ENCODE assay signal across 20 cellular contexts in the genomic region with DNA sequence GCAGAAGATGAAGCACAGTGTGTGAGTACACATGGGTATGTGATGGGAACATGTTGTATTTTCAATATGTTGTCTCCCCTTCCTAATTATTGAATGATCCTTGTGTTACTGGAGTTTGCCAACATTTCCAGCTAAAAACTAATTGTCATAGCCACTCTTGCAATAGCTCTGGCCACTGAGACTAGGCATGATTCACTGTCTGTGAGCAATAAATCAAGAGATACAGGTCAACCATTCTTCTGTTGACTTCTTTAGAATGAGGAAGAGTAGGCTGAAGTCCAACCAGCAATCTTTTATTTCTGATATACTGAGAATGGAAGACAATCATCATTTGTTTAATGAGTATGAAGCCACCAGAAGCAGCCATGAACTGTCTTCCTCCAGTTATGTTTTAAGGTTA.
DNase-seq lines count a peak whose midpoint lies in the region; ATAC-seq and TF ChIP-seq lines count a peak whose summit lies in the region.
"Had no signal": no experiment of that assay in that cellular context is flagged by ENCODE, and none has a peak within 500 bp of the region (broad histone marks: within the 10 kb centered on the region; RNA-seq: fewer than 3 reads in every experiment).

No MANE protein-coding gene starts in this region.

- H3K36me3 ChIP-seq in Karpas-422 (ENCODE audit: insufficient read depth, low read length) (no peaks in the 10 kb centered on the region), hepatocyte (replicated peaks; ENCODE audit: insufficient read depth, low read depth) (no peaks in the 10 kb centered on the region), GM23338 (ENCODE audit: insufficient read depth) (no peaks in the 10 kb centered on the region)
- H3K36me3 ChIP-seq: BLaER1 treated with 17β-estradiol and CSF1 and Interleukin-3, amounts not matched to agents 10 nM and 100 nM; HAP-1; MG63; Peyer's patch had no signal

- no peak overlapping the region for H3K9ac ChIP-seq in Karpas-422 (ENCODE audit: low read length)
- H3K9ac ChIP-seq: BLaER1 treated with 17β-estradiol and CSF1 and Interleukin-3, amounts not matched to agents 10 nM and 100 nM had no signal

- peak overlapping the region; percentile 27 for H2AFZ ChIP-seq in Karpas-422 (ENCODE audit: low read length)
- H2AFZ ChIP-seq in hepatocyte, result no peak overlapping the region
- H2AFZ ChIP-seq in GM23338, result no peak overlapping the region

- DNase-seq in Karpas-422, result no peak
- peak; percentile 62 for DNase-seq in NOMO-1 treated with dmso at 0.1 percent for 144 hours (lab: John Stamatoyannopoulos, UW; ENCODE audit: unreplicated experiment)
- peak; percentile 13 for DNase-seq in amniotic epithelial cell (ENCODE audit: low read depth)
- peak; percentile 68 for DNase-seq in renal cortical epithelial cell (ENCODE audit: low read depth)
- DNase-seq in hepatocyte (ENCODE audit: low spot score), result no peak
- DNase-seq in GM23338 (ENCODE audit: low spot score), result no peak
- DNase-seq: CD8-positive, alpha-beta memory T cell; IMR-90; MG63; NCI-H1105 treated with DMSO at 0.1 percent for 48 hours; NCI-H187; NCI-H226; NCI-H524; NCI-H82; Peyer's patch; SHP77 had no signal

- H3K4me2 ChIP-seq in Karpas-422 (ENCODE audit: low read depth, low read length, poor library complexity, severe bottlenecking) (no peak overlapping the region), hepatocyte (no peak overlapping the region), GM23338 (no peak overlapping the region)
- H3K4me2 ChIP-seq: BLaER1 treated with 17β-estradiol and CSF1 and Interleukin-3, amounts not matched to agents 10 nM and 100 nM had no signal

- H3F3A ChIP-seq in GM23338 (replicated peaks; ENCODE audit: low read depth), result no peaks in the 10 kb centered on the region

- no peaks in the 10 kb centered on the region; the same call in 1 of the 2 replicates for H3K4me1 ChIP-seq in Karpas-422 (ENCODE audit: low read length)
- no peaks in the 10 kb centered on the region for H3K4me1 ChIP-seq in hepatocyte (ENCODE audit: insufficient read depth)
- H3K4me1 ChIP-seq in GM23338 (ENCODE audit: insufficient read depth), result no peaks in the 10 kb centered on the region
- H3K4me1 ChIP-seq: HAP-1, Peyer's patch had no signal

- no peak overlapping the region for H3K27ac Mint-ChIP-seq in GM23338
- H3K27ac Mint-ChIP-seq: CD8-positive, alpha-beta memory T cell had no signal

- H3K9me2 ChIP-seq in Karpas-422 (replicated peaks; ENCODE audit: insufficient read depth, low read length) (no peaks in the 10 kb centered on the region), hepatocyte (replicated peaks; ENCODE audit: insufficient read depth) (no peaks in the 10 kb centered on the region), GM23338 (ENCODE audit: insufficient read depth) (peaks cover 4% of the 10 kb centered on the region; the same call in 1 of the 2 replicates)

- TF ChIP-seq CTCF in hepatocyte (IDR thresholded peaks at IDR 0.05; ENCODE audit: poor library complexity) (no peak), GM23338 (conservative IDR thresholded peaks at IDR 0.05; ENCODE audit: low read depth in 2 of 2) (no peak)

- H3K9me3 ChIP-seq in Karpas-422 (ENCODE audit: low read length) (no peaks in the 10 kb centered on the region), hepatocyte (ENCODE audit: low read depth) (no peaks in the 10 kb centered on the region)
- H3K9me3 ChIP-seq: HAP-1, MG63, Peyer's patch had no signal

- H3K27me3 Mint-ChIP-seq in GM23338 (ENCODE audit: insufficient read depth, low read depth, poor library complexity), result no peaks in the 10 kb centered on the region
- H3K27me3 Mint-ChIP-seq: CD8-positive, alpha-beta memory T cell had no signal

- H3K36me3 Mint-ChIP-seq in GM23338 (ENCODE audit: low read depth), result no peaks in the 10 kb centered on the region
- H3K36me3 Mint-ChIP-seq: CD8-positive, alpha-beta memory T cell had no signal

- H3K4me3 Mint-ChIP-seq in GM23338, result no peak overlapping the region
- H3K4me3 Mint-ChIP-seq: CD8-positive, alpha-beta memory T cell had no signal

- no peak overlapping the region for H3K27ac ChIP-seq in Karpas-422 (ENCODE audit: low read length)
- no peak overlapping the region for H3K27ac ChIP-seq in hepatocyte
- no peak overlapping the region for H3K27ac ChIP-seq in GM23338 (ENCODE audit: low read depth)
- H3K27ac ChIP-seq: BLaER1 treated with 17β-estradiol and CSF1 and Interleukin-3, amounts not matched to agents 10 nM and 100 nM; Peyer's patch; SK-N-MC had no signal

- no peaks in the 10 kb centered on the region for H4K20me1 ChIP-seq in Karpas-422 (ENCODE audit: insufficient read depth, low read depth, low read length)
- no peaks in the 10 kb centered on the region for H4K20me1 ChIP-seq in hepatocyte (ENCODE audit: insufficient read depth, poor library complexity, severe bottlenecking)
- H4K20me1 ChIP-seq in GM23338 (replicated peaks; ENCODE audit: insufficient read depth), result no peaks in the 10 kb centered on the region
- H4K20me1 ChIP-seq: BLaER1 treated with 17β-estradiol and CSF1 and Interleukin-3, amounts not matched to agents 10 nM and 100 nM had no signal

- H3K27me3 ChIP-seq in Karpas-422 (ENCODE audit: low read length), result no peaks in the 10 kb centered on the region
- H3K27me3 ChIP-seq in hepatocyte, result no peaks in the 10 kb centered on the region
- no peaks in the 10 kb centered on the region for H3K27me3 ChIP-seq in GM23338 (ENCODE audit: insufficient read depth)
- H3K27me3 ChIP-seq: BLaER1 treated with 17β-estradiol and CSF1 and Interleukin-3, amounts not matched to agents 10 nM and 100 nM; MG63; Peyer's patch had no signal

- H3K9me3 Mint-ChIP-seq in GM23338, result no peaks in the 10 kb centered on the region

- H3K79me2 ChIP-seq in Karpas-422 (ENCODE audit: low read length), result no peaks in the 10 kb centered on the region
- H3K79me2 ChIP-seq in hepatocyte, result no peaks in the 10 kb centered on the region
- H3K79me2 ChIP-seq in GM23338 (replicated peaks; ENCODE audit: insufficient read depth), result no peaks in the 10 kb centered on the region

- H3K4me3 ChIP-seq in Karpas-422 (ENCODE audit: low read length) (no peak overlapping the region), hepatocyte (no peak overlapping the region), GM23338 (no peak overlapping the region)
- H3K4me3 ChIP-seq: BLaER1 treated with 17β-estradiol and CSF1 and Interleukin-3, amounts not matched to agents 10 nM and 100 nM; HAP-1; MG63; Peyer's patch; SK-N-MC had no signal

- no peaks in the 10 kb centered on the region for H3K4me1 Mint-ChIP-seq in GM23338

- ATAC-seq in GM23338 (no peak), HG03521 (IDR thresholded peaks at IDR 0.05; ENCODE audit: unreplicated experiment) (no peak)

TF ChIP-seq in GM23338, 12 proteins besides CTCF, POLR2A, EP300 and RAD21:
- TF ChIP-seq CREB1 (CRISPR knock-in tag; IDR thresholded peaks at IDR 0.05; ENCODE audit: low read depth) (no peak), NANOG (IDR thresholded peaks at IDR 0.05; ENCODE audit: borderline replicate concordance) (no peak)

Comparison
In these comparisons a context has a peak if more than half of its experiments do, and no peak if none do; other contexts are left out.
1. DNase-seq: peak in NOMO-1 treated with dmso at 0.1 percent for 144 hours (single experiment), amniotic epithelial cell (single experiment) and renal cortical epithelial cell (single experiment); none in Karpas-422 (single experiment), hepatocyte (single experiment) and GM23338 (single experiment).